In the genomic region with DNA sequence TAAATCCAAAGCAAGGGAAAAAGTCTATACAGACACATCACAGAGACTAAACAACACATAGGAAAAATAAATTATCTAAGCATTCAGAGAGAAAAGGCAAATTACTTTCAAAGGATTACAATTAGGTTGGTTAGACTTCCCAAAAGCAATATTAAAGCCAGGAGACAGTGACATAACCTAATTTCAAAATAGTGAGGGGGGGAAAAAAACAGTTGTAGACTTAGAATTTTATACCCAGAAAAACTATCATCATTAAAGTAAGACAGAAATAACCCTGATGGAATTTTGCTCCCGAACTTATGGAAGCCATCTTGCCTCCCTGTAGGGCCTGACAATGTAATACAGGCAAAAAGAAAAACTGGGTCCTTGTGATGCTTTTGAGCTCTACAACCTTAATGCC, we compare ENCODE assay signal across 10 cellular contexts.
"Had no signal": no experiment of that assay in that cellular context is flagged by ENCODE, and none has a peak within 500 bp of the region (broad histone marks: within the 10 kb centered on the region; RNA-seq: fewer than 3 reads in every experiment).

No MANE protein-coding gene starts in this region.

- H3K4me3 Mint-ChIP-seq: GM23338, H9, HFFc6 had no signal

- H3K4me2 ChIP-seq: GM23338, KMS-11 had no signal

- DNase-seq: H9, HCEC 1CT, HFFc6, IMR-90, KBM-7 had no signal

- H2AFZ ChIP-seq: GM23338 had no signal

- H3K4me1 Mint-ChIP-seq: GM23338, H9 had no signal

- FAIRE-seq: H1, H54, HTR-8/SVneo had no signal

- H3K27ac Mint-ChIP-seq: GM23338, H9, HFFc6 had no signal

- H3K9ac ChIP-seq: KMS-11 had no signal

- ATAC-seq: GM23338 had no signal

- H3K4me3 ChIP-seq: GM23338 had no signal

- H3K27ac ChIP-seq: KMS-11 had no signal
